Comparison of ENCODE assay signal across 1 cellular context in genomic region chr3:33044676-33045075, GRCh38.
TF ChIP-seq lines count a peak whose summit lies in the region.

No MANE protein-coding gene starts in this region.

TF ChIP-seq in GM12878, 131 proteins besides CTCF, POLR2A, EP300 and RAD21:
- TF ChIP-seq CREM (IDR thresholded peaks at IDR 0.05; ENCODE audit: low read depth): no peak
